1 cellular context compared by ENCODE assay signal in the genomic region with DNA sequence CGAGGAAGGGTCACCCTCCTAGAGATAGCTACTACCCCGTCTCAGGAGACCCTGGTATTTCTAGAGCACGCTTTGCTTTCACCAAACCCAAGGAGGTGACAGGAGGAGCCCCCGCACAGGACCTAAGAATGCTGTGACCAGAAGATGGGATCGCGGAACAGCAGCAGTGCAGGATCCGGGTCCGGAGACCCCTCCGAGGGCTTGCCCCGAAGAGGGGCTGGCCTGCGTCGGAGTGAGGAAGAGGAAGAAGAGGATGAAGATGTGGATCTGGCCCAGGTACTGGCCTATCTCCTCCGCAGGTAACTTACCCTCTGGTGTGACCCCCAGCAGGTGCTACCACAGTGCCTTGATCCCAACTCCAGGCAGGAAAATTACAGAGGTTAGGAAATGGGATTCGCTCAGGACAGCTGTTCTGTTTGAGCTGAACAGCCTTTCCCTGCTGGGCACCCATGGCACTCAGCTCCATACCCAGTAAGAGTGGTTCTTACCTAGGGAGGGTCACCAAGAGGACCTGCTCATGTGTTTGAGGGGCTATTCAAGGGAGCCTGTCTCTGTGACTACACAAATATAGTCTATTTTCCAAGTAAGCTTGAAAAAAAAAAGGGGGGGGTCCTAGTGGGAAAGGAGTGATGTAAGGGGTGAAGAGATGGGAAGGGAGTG.
TF ChIP-seq lines count a peak whose summit lies in the region.

No MANE protein-coding gene starts in this region.

TF ChIP-seq in GM12878, 131 proteins besides CTCF, POLR2A, EP300 and RAD21:
- TF ChIP-seq, protein P1, sequence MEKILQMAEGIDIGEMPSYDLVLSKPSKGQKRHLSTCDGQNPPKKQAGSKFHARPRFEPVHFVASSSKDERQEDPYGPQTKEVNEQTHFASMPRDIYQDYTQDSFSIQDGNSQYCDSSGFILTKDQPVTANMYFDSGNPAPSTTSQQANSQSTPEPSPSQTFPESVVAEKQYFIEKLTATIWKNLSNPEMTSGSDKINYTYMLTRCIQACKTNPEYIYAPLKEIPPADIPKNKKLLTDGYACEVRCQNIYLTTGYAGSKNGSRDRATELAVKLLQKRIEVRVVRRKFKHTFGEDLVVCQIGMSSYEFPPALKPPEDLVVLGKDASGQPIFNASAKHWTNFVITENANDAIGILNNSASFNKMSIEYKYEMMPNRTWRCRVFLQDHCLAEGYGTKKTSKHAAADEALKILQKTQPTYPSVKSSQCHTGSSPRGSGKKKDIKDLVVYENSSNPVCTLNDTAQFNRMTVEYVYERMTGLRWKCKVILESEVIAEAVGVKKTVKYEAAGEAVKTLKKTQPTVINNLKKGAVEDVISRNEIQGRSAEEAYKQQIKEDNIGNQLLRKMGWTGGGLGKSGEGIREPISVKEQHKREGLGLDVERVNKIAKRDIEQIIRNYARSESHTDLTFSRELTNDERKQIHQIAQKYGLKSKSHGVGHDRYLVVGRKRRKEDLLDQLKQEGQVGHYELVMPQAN (conservative IDR thresholded peaks at IDR 0.05), result peak; percentile 26; the same call in 1 of the 2 replicates
- TF ChIP-seq JUND (IDR thresholded peaks at IDR 0.05; ENCODE audit: low read depth, low read length), result no peak
TF ChIP-seq in GM12878: peak in this region for 1.
